ENCODE assay signal across 12 cellular contexts in the genomic region with DNA sequence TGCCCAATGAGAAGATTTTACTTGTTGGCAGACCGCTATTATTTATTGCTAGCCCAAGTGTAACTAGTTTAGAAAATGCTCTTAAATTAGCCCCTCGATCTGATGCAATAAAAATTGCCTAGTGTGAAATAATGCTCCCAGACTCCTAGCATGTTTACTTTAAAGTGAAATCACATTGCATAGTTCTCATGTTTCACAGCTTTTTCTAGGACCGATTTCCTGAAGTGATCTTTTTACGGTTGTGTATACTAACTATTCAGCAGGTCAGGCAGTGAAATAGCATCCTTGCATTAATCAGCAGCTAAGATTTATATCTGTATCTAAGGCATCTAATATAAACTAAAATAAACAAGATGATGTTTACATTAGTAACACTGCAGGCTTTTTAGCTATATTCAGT. TPM values are rescaled to one million over a fixed set of nuclear protein-coding genes. Genes with fewer than 3 reads are reported as not detected.
A peak's percentile ranks its signal among the peaks of the same experiment; 100 is the strongest.
DNase-seq lines count a peak whose midpoint lies in the region; ATAC-seq and TF ChIP-seq lines count a peak whose summit lies in the region.
"Had no signal": no experiment of that assay in that cellular context is flagged by ENCODE, and none has a peak within 500 bp of the region (broad histone marks: within the 10 kb centered on the region; RNA-seq: fewer than 3 reads in every experiment).

No MANE protein-coding gene starts in this region.

- TF ChIP-seq CTCF in gastrocnemius medialis (IDR thresholded peaks at IDR 0.05 in 4 of 5, conservative IDR thresholded peaks at IDR 0.05 in 1 of 5) = no peak

- peak overlapping the region; percentile 68 to 76 (median 74) for H3K27ac ChIP-seq in gastrocnemius medialis
- H3K27ac ChIP-seq: upper lobe of left lung had no signal

- H3K4me3 ChIP-seq in gastrocnemius medialis = peak overlapping the region in 2 of 4 donors; percentile 0 to 13
- H3K4me3 ChIP-seq: GM12878, upper lobe of left lung had no signal

- ATAC-seq in gastrocnemius medialis = peak; percentile 82 to 88
- ATAC-seq in GM21717 (IDR thresholded peaks at IDR 0.05; ENCODE audit: unreplicated experiment) = no peak
- no peak for ATAC-seq in HG03378 (IDR thresholded peaks at IDR 0.05; ENCODE audit: unreplicated experiment)
- ATAC-seq: GM12878 had no signal

- H3K4me1 ChIP-seq in gastrocnemius medialis = peaks cover 19 to 24% of the 10 kb centered on the region in 2 donors
- H3K4me1 ChIP-seq: upper lobe of left lung had no signal

- no peak for TF ChIP-seq POLR2A in gastrocnemius medialis (IDR thresholded peaks at IDR 0.05)

- H3K9me3 ChIP-seq in gastrocnemius medialis = no peaks in the 10 kb centered on the region
- H3K9me3 ChIP-seq: upper lobe of left lung had no signal

- in situ Hi-C loops in gastrocnemius medialis (cut with MboI; ENCODE audit: low sequenced_read_pairs in 4 of 4) = no loop called here

- DNase-seq in NCI-H1105 treated with DMSO at 0.1 percent for 48 hours (lab: John Stamatoyannopoulos, UW) = peak; percentile 43
- no peak for DNase-seq in NCI-H1105 (lab: John Stamatoyannopoulos, UW)
- DNase-seq in NCI-H748 (lab: John Stamatoyannopoulos, UW; ENCODE audit: unreplicated experiment) = peak; percentile 55
- peak; percentile 11 for DNase-seq in dermis blood vessel endothelial cell
- DNase-seq in gastrocnemius medialis = no peak
- DNase-seq in activated T-cell treated with anti-CD3 and anti-CD28 coated beads, Interleukin-2, amount 50 U/mL, for 1 hour = no peak
- DNase-seq: 8988T, NCI-H82, upper lobe of left lung had no signal

- no peaks in the 10 kb centered on the region for H3K36me3 ChIP-seq in gastrocnemius medialis
- H3K36me3 ChIP-seq: upper lobe of left lung had no signal

- H3K27me3 ChIP-seq in gastrocnemius medialis = no peaks in the 10 kb centered on the region
- H3K27me3 ChIP-seq: upper lobe of left lung had no signal

- intact Hi-C loops in gastrocnemius medialis (cut with DNase I; ENCODE audit: low total_unique reads) = loop anchor here (5.0 kb wide), 1 partner anchor 54 kb away; a partner anchor contains a TSS

RNA-seq across cellular contexts. Expression of a gene that starts 52.4 kb away (rescaled TPM):
- total RNA-seq in dermis blood vessel endothelial cell = 24.2 and 39.1 TPM in 2 replicates
- total RNA-seq in gastrocnemius medialis = 10 to 100 TPM in 1 of 4 donors, 1 to 10 TPM in 3; 6.9 to 12.0 (median 8.8) TPM

RNA-seq across cellular contexts. Expression of a gene that starts 52.5 kb away (rescaled TPM):
- total RNA-seq in dermis blood vessel endothelial cell (51.3 and 54.6 TPM in 2 replicates), gastrocnemius medialis (10 to 100 TPM; 13.3 to 38.9 (median 23.7) TPM)

Comparison
In these comparisons a context has a peak if more than half of its experiments do, and no peak if none do; other contexts are left out.
1. DNase-seq: peak in NCI-H1105 treated with DMSO at 0.1 percent for 48 hours (single experiment), NCI-H748 (single experiment) and dermis blood vessel endothelial cell (single experiment); none in NCI-H1105 (single experiment), gastrocnemius medialis (0 of 2) and activated T-cell treated with anti-CD3 and anti-CD28 coated beads, Interleukin-2, amount 50 U/mL, for 1 hour (single experiment).
2. ATAC-seq: peak in gastrocnemius medialis (2 of 2); none in GM21717 (single experiment) and HG03378 (single experiment).